Comparison of ENCODE assay signal across 28 cellular contexts in genomic region chr9:98815552-98815951, GRCh38.
"Had no signal": no experiment of that assay in that cellular context is flagged by ENCODE, and none has a peak within 500 bp of the region (broad histone marks: within the 10 kb centered on the region; RNA-seq: fewer than 3 reads in every experiment).

No MANE protein-coding gene starts in this region.

- DNase-seq: activated CD4-positive, alpha-beta memory T cell treated with anti-CD3 and anti-CD28 coated beads, Interleukin-2, amount 10 ng/mL, durations not matched to agents 7 days and 5 days; activated CD4-positive, alpha-beta T cell treated with anti-CD3 and anti-CD28 coated beads for 4 hours; activated CD4-positive, alpha-beta T cell treated with anti-CD3 and anti-CD28 coated beads, Interleukin-2, amount 10 ng/mL, durations not matched to agents 24 days and 14 days; activated CD4-positive, alpha-beta T cell treated with anti-CD3 and anti-CD28 coated beads, Interleukin-2, amount 50 U/mL, for 48 hours; activated CD4-positive, CD25-positive, alpha-beta regulatory T cell; activated CD4-positive, CD25-positive, alpha-beta regulatory T cell treated with anti-CD3 and anti-CD28 coated beads, Interleukin-2, amount 50 U/mL, for 72 hours; activated CD8-positive, alpha-beta memory T cell treated with anti-CD3 and anti-CD28 coated beads for 24 hours; activated CD8-positive, alpha-beta memory T cell treated with anti-CD3 and anti-CD28 coated beads, Interleukin-2, amount 10 ng/mL, durations not matched to agents 7 days and 5 days; activated CD8-positive, alpha-beta memory T cell treated with anti-CD3 and anti-CD28 coated beads, Interleukin-2, amount 50 U/mL, for 48 hours; activated CD8-positive, alpha-beta T cell treated with anti-CD3 and anti-CD28 coated beads, Interleukin-2, amount 10 ng/mL, durations not matched to agents 7 days and 5 days; activated effector memory CD4-positive, alpha-beta T cell treated with Interleukin-2 at 50 U/mL for 16 hours; activated gamma-delta T cell; activated naive CD4-positive, alpha-beta T cell treated with anti-CD3 and anti-CD28 coated beads, Interleukin-2, amount 10 ng/mL, durations not matched to agents 7 days and 5 days; activated naive CD4-positive, alpha-beta T cell treated with Interleukin-2 at 50 U/mL for 16 hours; activated naive CD8-positive, alpha-beta T cell treated with anti-CD3 and anti-CD28 coated beads, Interleukin-2, amount 10 ng/mL, durations not matched to agents 7 days and 5 days; activated naive CD8-positive, alpha-beta T cell treated with anti-CD3 and anti-CD28 coated beads, Interleukin-2, amount 50 U/mL, for 24 hours; activated T-cell treated with anti-CD3 and anti-CD28 coated beads, Interleukin-2, amount 50 U/mL, for 24 hours; activated T-cell treated with anti-CD3 and anti-CD28 coated beads, Interleukin-2, amount 50 U/mL, for 48 hours; amygdala; anterior cingulate cortex; caudate nucleus; cerebellar nuclear complex; T-helper 1 cell; T-helper 2 cell; T-helper 9 cell; WERI-Rb-1 had no signal

- ATAC-seq: activated CD8-positive, alpha-beta memory T cell treated with anti-CD3 and anti-CD28 coated beads, Interleukin-2, amount 10 ng/mL, durations not matched to agents 7 days and 5 days; activated CD8-positive, alpha-beta T cell treated with anti-CD3 and anti-CD28 coated beads, Interleukin-2, amount 10 ng/mL, durations not matched to agents 7 days and 5 days; activated naive CD8-positive, alpha-beta T cell treated with anti-CD3 and anti-CD28 coated beads, Interleukin-2, amount 50 U/mL, for 24 hours; WTC11 had no signal

- FAIRE-seq: bronchial epithelial cell had no signal
